In genomic region chr10:69803809-69804208, GRCh38 we compare ENCODE assay signal across 17 cellular contexts. TPM values are rescaled to one million over a fixed set of nuclear protein-coding genes. Genes with fewer than 3 reads are reported as not detected.
DNase-seq lines count a peak whose midpoint lies in the region; ATAC-seq and TF ChIP-seq lines count a peak whose summit lies in the region.
"Had no signal": no experiment of that assay in that cellular context is flagged by ENCODE, and none has a peak within 500 bp of the region (broad histone marks: within the 10 kb centered on the region; RNA-seq: fewer than 3 reads in every experiment).

No MANE protein-coding gene starts in this region.

- peak overlapping the region; percentile 65 for H3K4me3 Mint-ChIP-seq in mesothelial cell of epicardium
- peak overlapping the region; percentile 84 for H3K4me3 Mint-ChIP-seq in type B pancreatic cell
- H3K4me3 Mint-ChIP-seq: activated naive CD8-positive, alpha-beta T cell treated with anti-CD3 and anti-CD28 coated beads for 36 hours; stimulated activated effector memory CD8-positive, alpha-beta T cell treated with anti-CD3 and anti-CD28 coated beads, Interleukin-12 subunit alpha, Interleukin-12 subunit beta, amount 100 ng/mL, for 72 hours had no signal

- H3K4me1 Mint-ChIP-seq in mesothelial cell of epicardium (peaks cover 24% of the 10 kb centered on the region), type B pancreatic cell (ENCODE audit: unreplicated experiment) (peaks cover 44% of the 10 kb centered on the region)

- peaks cover 30% of the 10 kb centered on the region for H3K27me3 ChIP-seq in HUES48 (ENCODE audit: control insufficient read depth, insufficient read depth, low read length)
- no peaks in the 10 kb centered on the region for H3K27me3 ChIP-seq in vagina

- H3K4me1 ChIP-seq in HUES48 (ENCODE audit: control insufficient read depth, insufficient read depth, low read length) (peaks cover 28% of the 10 kb centered on the region), vagina (peaks cover 24% of the 10 kb centered on the region)

- H3K9me3 ChIP-seq in HUES48 (ENCODE audit: control insufficient read depth, insufficient read depth, low read length) (no peaks in the 10 kb centered on the region), vagina (no peaks in the 10 kb centered on the region)
- H3K9me3 ChIP-seq: heart right ventricle had no signal

- no peak for TF ChIP-seq POLR2A in vagina (IDR thresholded peaks at IDR 0.05)

- no peak overlapping the region for H3K9ac ChIP-seq in HUES48 (ENCODE audit: low read depth, low read length)

- no peak overlapping the region for H3K27ac ChIP-seq in HUES48 (ENCODE audit: low read depth, low read length)
- no peak overlapping the region for H3K27ac ChIP-seq in vagina

- ATAC-seq in activated CD4-positive, CD25-positive, alpha-beta regulatory T cell treated with anti-CD3 and anti-CD28 coated beads, Interleukin-2, amount 50 U/mL, for 24 hours, result no peak
- ATAC-seq: heart right ventricle; K562; stimulated activated effector memory CD8-positive, alpha-beta T cell treated with anti-CD3 and anti-CD28 coated beads, Interleukin-12 subunit alpha, Interleukin-12 subunit beta, amount 100 ng/mL, for 72 hours had no signal

- H3K9me3 Mint-ChIP-seq in mesothelial cell of epicardium (no peaks in the 10 kb centered on the region), type B pancreatic cell (no peaks in the 10 kb centered on the region)
- H3K9me3 Mint-ChIP-seq: activated naive CD8-positive, alpha-beta T cell treated with anti-CD3 and anti-CD28 coated beads for 36 hours; stimulated activated effector memory CD8-positive, alpha-beta T cell treated with anti-CD3 and anti-CD28 coated beads, Interleukin-12 subunit alpha, Interleukin-12 subunit beta, amount 100 ng/mL, for 72 hours had no signal

- intact Hi-C loops in vagina (cut with DNase I), result loop anchor here (10.0 kb wide), 2 partner anchors 111 to 159 kb away; no protein-coding TSS in a partner anchor

- DNase-seq in choroid plexus epithelial cell (ENCODE audit: low read depth), result no peak
- DNase-seq in mesothelial cell of epicardium (ENCODE audit: low spot score in 2 of 2, unreplicated experiment in 2 of 2), result no peak
- no peak for DNase-seq in type B pancreatic cell (ENCODE audit: extremely low spot score, unreplicated experiment)
- no peak for DNase-seq in vagina (ENCODE audit: extremely low spot score in 2 of 2)
- no peak for DNase-seq in DMS53 treated with DMSO at 0.1 percent for 48 hours (lab: John Stamatoyannopoulos, UW; ENCODE audit: unreplicated experiment)
- DNase-seq: activated naive CD8-positive, alpha-beta T cell treated with anti-CD3 and anti-CD28 coated beads for 36 hours; activated T-cell treated with anti-CD3 and anti-CD28 coated beads, Interleukin-2, amount 50 U/mL, for 1 hour; heart right ventricle; naive B cell; NCI-H1105 treated with DMSO at 0.1 percent for 48 hours; NCI-H2227 treated with DMSO at 0.1 percent for 48 hours; SHP77 had no signal

- H3K27ac Mint-ChIP-seq in mesothelial cell of epicardium (no peak overlapping the region), type B pancreatic cell (no peak overlapping the region)
- H3K27ac Mint-ChIP-seq: activated naive CD8-positive, alpha-beta T cell treated with anti-CD3 and anti-CD28 coated beads for 36 hours; naive B cell; stimulated activated effector memory CD8-positive, alpha-beta T cell treated with anti-CD3 and anti-CD28 coated beads, Interleukin-12 subunit alpha, Interleukin-12 subunit beta, amount 100 ng/mL, for 72 hours had no signal

- H3K36me3 ChIP-seq in HUES48 (ENCODE audit: control insufficient read depth, insufficient read depth, low read length) (no peaks in the 10 kb centered on the region), vagina (no peaks in the 10 kb centered on the region)
- H3K36me3 ChIP-seq: heart right ventricle had no signal

- H3K27me3 Mint-ChIP-seq in mesothelial cell of epicardium (ENCODE audit: low read depth) (peaks cover 58% of the 10 kb centered on the region), type B pancreatic cell (peaks cover 48% of the 10 kb centered on the region)

- TF ChIP-seq CTCF in choroid plexus epithelial cell (conservative IDR thresholded peaks at IDR 0.05; ENCODE audit: low read depth, low read length) (no peak), mesothelial cell of epicardium (IDR thresholded peaks at IDR 0.05; ENCODE audit: unreplicated experiment) (no peak), type B pancreatic cell (conservative IDR thresholded peaks at IDR 0.05) (no peak), vagina (IDR thresholded peaks at IDR 0.05) (no peak)

- H3K4me3 ChIP-seq in HUES48 (ENCODE audit: low read depth, low read length) (peak overlapping the region; percentile 76; the same call in 1 of the 2 replicates), choroid plexus epithelial cell (ENCODE audit: low read depth, low read length) (peak overlapping the region; percentile 71), vagina (no peak overlapping the region)
- H3K4me3 ChIP-seq: K562 had no signal

- H3K36me3 Mint-ChIP-seq in mesothelial cell of epicardium (no peaks in the 10 kb centered on the region), type B pancreatic cell (no peaks in the 10 kb centered on the region)
- H3K36me3 Mint-ChIP-seq: activated naive CD8-positive, alpha-beta T cell treated with anti-CD3 and anti-CD28 coated beads for 36 hours; CD14-positive monocyte; naive B cell had no signal

RNA-seq across cellular contexts. Expression of gene COL13A1, which starts 2.1 kb away (rescaled TPM):
- total RNA-seq in mesothelial cell of epicardium (12.6 to 14.4 TPM (median 14.1 TPM) in 3 replicates), type B pancreatic cell (ENCODE audit: low replicate concordance) (0.43 and 18.6 TPM in 2 replicates), vagina (not detected)
- total RNA-seq: activated naive CD8-positive, alpha-beta T cell treated with anti-CD3 and anti-CD28 coated beads for 36 hours; K562 had no signal

Comparison
In these comparisons a context has a peak if more than half of its experiments do, and no peak if none do; other contexts are left out.
1. H3K4me3 ChIP-seq: peak in HUES48 (single experiment) and choroid plexus epithelial cell (single experiment); none in vagina (0 of 2).